ENCODE assay signal across 17 cellular contexts in genomic region chr9:135116371-135116770, GRCh38. TPM values are rescaled to one million over a fixed set of nuclear protein-coding genes. Genes with fewer than 3 reads are reported as not detected.
DNase-seq lines count a peak whose midpoint lies in the region; FAIRE-seq and TF ChIP-seq lines count a peak whose summit lies in the region.
"Had no signal": no experiment of that assay in that cellular context is flagged by ENCODE, and none has a peak within 500 bp of the region (broad histone marks: within the 10 kb centered on the region; RNA-seq: fewer than 3 reads in every experiment).

No MANE protein-coding gene starts in this region.

- H3K27me3 Mint-ChIP-seq in activated naive CD4-positive, alpha-beta T cell treated with anti-CD3 and anti-CD28 coated beads for 36 hours (ENCODE audit: low read depth), result no peaks in the 10 kb centered on the region
- H3K27me3 Mint-ChIP-seq: B cell had no signal

- H4K5ac ChIP-seq in H1 (ENCODE audit: insufficient read length, low read depth, low read length), result no peak overlapping the region

- H4K20me1 ChIP-seq in H1 (replicated peaks in 1 of 2; ENCODE audit: control insufficient read depth in 1 of 2, insufficient read depth in 2 of 2, low read length in 2 of 2), result peaks cover 0 to 4% of the 10 kb centered on the region in 2 experiments

- H3K27me3 ChIP-seq in H1 (replicated peaks in 1 of 4; ENCODE audit: control insufficient read depth in 3 of 4, extremely low read depth in 1 of 4, insufficient read depth in 3 of 4, low read length in 3 of 4), result no peaks in the 10 kb centered on the region
- H3K27me3 ChIP-seq in neuronal stem cell (ENCODE audit: control insufficient read depth in 3 of 3, insufficient read depth in 3 of 3, low read depth in 1 of 3, low read length in 3 of 3), result no peaks in the 10 kb centered on the region

- POLR2A ChIA-PET in H1 (lab: Charles Lee; ENCODE audit: partially characterized antibody), result no interaction called here

- H3K23ac ChIP-seq in H1 (ENCODE audit: insufficient read length) (no peak overlapping the region), neuronal stem cell (ENCODE audit: low read depth, low read length, poor library complexity) (no peak overlapping the region)

- H3K4me2 ChIP-seq in H1 (ENCODE audit: insufficient read depth in 1 of 2, low read depth in 2 of 2, low read length in 2 of 2) (no peak overlapping the region), neuronal stem cell (ENCODE audit: insufficient read depth, low read length, poor library complexity, severe bottlenecking) (no peak overlapping the region)
- H3K4me2 ChIP-seq: A549; BLaER1 treated with 17β-estradiol and CSF1 and Interleukin-3, amounts not matched to agents 10 nM and 100 nM had no signal

- TF ChIP-seq RAD21 in H1 (IDR thresholded peaks at IDR 0.05 in 1 of 2, conservative IDR thresholded peaks at IDR 0.05 in 1 of 2; ENCODE audit: low read depth in 2 of 2, low read length in 2 of 2), result no peak

- H3K27ac Mint-ChIP-seq in activated naive CD4-positive, alpha-beta T cell treated with anti-CD3 and anti-CD28 coated beads for 36 hours, result peak overlapping the region; percentile 13
- H3K27ac Mint-ChIP-seq: B cell; CD8-positive, alpha-beta T cell had no signal

- peaks cover 0 to 18% (median 11%) of the 10 kb centered on the region in 4 experiments; a peak in 6 of 8 replicates for H3K36me3 ChIP-seq in H1 (ENCODE audit: control insufficient read depth in 2 of 4, insufficient read depth in 4 of 4, low read length in 3 of 4)
- H3K36me3 ChIP-seq in neuronal stem cell (replicated peaks in 1 of 2; ENCODE audit: control insufficient read depth in 2 of 2, insufficient read depth in 2 of 2, low read length in 2 of 2), result no peaks in the 10 kb centered on the region
- H3K36me3 ChIP-seq: BLaER1 treated with 17β-estradiol and CSF1 and Interleukin-3, amounts not matched to agents 10 nM and 100 nM had no signal

- TF ChIP-seq POLR2A in H1 (IDR thresholded peaks at IDR 0.05; ENCODE audit: control extremely low read depth in 1 of 2, low read depth in 2 of 2, low read length in 2 of 2), result no peak

- FAIRE-seq in H1 (lab: Jason Lieb, UNC), result no peak
- FAIRE-seq: A549, HTR-8/SVneo had no signal

- H2AFZ ChIP-seq in H1 (ENCODE audit: low read length) (no peak overlapping the region), neuronal stem cell (ENCODE audit: low read length) (no peak overlapping the region)

- H3K4me3 ChIP-seq in H1 (ENCODE audit: extremely low read depth in 1 of 4, insufficient read depth in 2 of 4, low read depth in 3 of 4, low read length in 4 of 4) (no peak overlapping the region), neuronal stem cell (ENCODE audit: low read length in 2 of 2) (no peak overlapping the region)
- H3K4me3 ChIP-seq: A549; BLaER1 treated with 17β-estradiol and CSF1 and Interleukin-3, amounts not matched to agents 10 nM and 100 nM had no signal

- H3K4ac ChIP-seq in H1 (replicated peaks; ENCODE audit: insufficient read length, low read depth, low read length) (peak overlapping the region; percentile 51), neuronal stem cell (ENCODE audit: low read length) (no peak overlapping the region)

- H2AK5ac ChIP-seq in H1 (ENCODE audit: low read depth, low read length) (no peak overlapping the region), neuronal stem cell (ENCODE audit: low read depth, low read length) (peak overlapping the region; percentile 88)

- H3K14ac ChIP-seq in H1 (ENCODE audit: insufficient read length) (no peak overlapping the region), neuronal stem cell (ENCODE audit: low read length) (no peak overlapping the region)

- no peak overlapping the region for H3K4me3 Mint-ChIP-seq in activated naive CD4-positive, alpha-beta T cell treated with anti-CD3 and anti-CD28 coated beads for 36 hours
- H3K4me3 Mint-ChIP-seq: B cell; CD8-positive, alpha-beta T cell; H9 had no signal

- H2BK120ac ChIP-seq in H1 (replicated peaks; ENCODE audit: low read depth, low read length) (no peak overlapping the region), neuronal stem cell (ENCODE audit: low read depth, low read length) (no peak overlapping the region)

- H3K36me3 Mint-ChIP-seq in activated naive CD4-positive, alpha-beta T cell treated with anti-CD3 and anti-CD28 coated beads for 36 hours (ENCODE audit: low read depth), result no peaks in the 10 kb centered on the region
- H3K36me3 Mint-ChIP-seq: CD8-positive, alpha-beta T cell had no signal

- H4K91ac ChIP-seq in H1 (replicated peaks; ENCODE audit: insufficient read length, low read length) (no peak overlapping the region), neuronal stem cell (ENCODE audit: low read depth, low read length, poor library complexity) (no peak overlapping the region)

- H2BK15ac ChIP-seq in H1 (ENCODE audit: low read length) (no peak overlapping the region), neuronal stem cell (ENCODE audit: low read length) (no peak overlapping the region)

- no peaks in the 10 kb centered on the region for H3K23me2 ChIP-seq in H1 (ENCODE audit: low read depth, low read length)

- 84% methylated on average over 4 of the region's 4 CpGs; no CpG with 5 or more reads in 1 of the 2 experiments for WGBS in H1 (ENCODE audit: extremely low coverage in 1 of 2, insufficient coverage in 1 of 2, insufficient read length in 1 of 2, insufficient replicate concordance in 2 of 2, low coverage in 1 of 2, low lambda C conversion rate in 2 of 2, missing lambda C conversion rate in 1 of 2), 2 experiments
- WGBS in neuronal stem cell (ENCODE audit: extremely low coverage in 2 of 2, insufficient read length in 2 of 2, insufficient replicate concordance in 1 of 2), 2 donors, result no CpG with 5 or more reads among the region's 4 CpGs

- H3K56ac ChIP-seq in H1 (replicated peaks; ENCODE audit: insufficient read length, low read depth, low read length), result no peak overlapping the region

- TF ChIP-seq CTCF in H1 (IDR thresholded peaks at IDR 0.05; ENCODE audit: control extremely low read depth in 1 of 3, insufficient read depth in 1 of 3, low read depth in 1 of 3, low read length in 3 of 3), result no peak

- no peaks in the 10 kb centered on the region for H3K9me3 Mint-ChIP-seq in activated naive CD4-positive, alpha-beta T cell treated with anti-CD3 and anti-CD28 coated beads for 36 hours
- H3K9me3 Mint-ChIP-seq: CD8-positive, alpha-beta T cell had no signal

- CTCF ChIA-PET in activated naive CD4-positive, alpha-beta T cell treated with anti-CD3 and anti-CD28 coated beads for 36 hours (lab: Charles Lee), result no interaction called here
- CTCF ChIA-PET in H1 (lab: Charles Lee; ENCODE audit: partially characterized antibody), result interaction anchor here (1.1 to 1.2 kb wide), 3 partner anchors 9 to 22 kb away, joined by 3 read pairs; no protein-coding TSS in a partner anchor

- no peaks in the 10 kb centered on the region; the same call in 1 of the 2 replicates for H3K79me1 ChIP-seq in H1 (ENCODE audit: low read depth, low read length)
- no peaks in the 10 kb centered on the region for H3K79me1 ChIP-seq in neuronal stem cell (ENCODE audit: low read depth, low read length)

- H3K27ac ChIP-seq in H1 (ENCODE audit: low read depth, low read length) (no peak overlapping the region), neuronal stem cell (replicated peaks; ENCODE audit: low read length) (no peak overlapping the region)
- H3K27ac ChIP-seq: 22Rv1; A549; BLaER1 treated with 17β-estradiol and CSF1 and Interleukin-3, amounts not matched to agents 10 nM and 100 nM had no signal

- H2BK5ac ChIP-seq in H1 (ENCODE audit: low read depth, low read length) (no peak overlapping the region), neuronal stem cell (ENCODE audit: low read length) (no peak overlapping the region)

- intact Hi-C loops in activated naive CD4-positive, alpha-beta T cell treated with anti-CD3 and anti-CD28 coated beads for 36 hours (cut with micrococcal nuclease), result no loop called here

- H2BK12ac ChIP-seq in H1 (ENCODE audit: low read depth, low read length), result no peak overlapping the region
- H2BK12ac ChIP-seq in neuronal stem cell (ENCODE audit: low read length), result no peak overlapping the region

- no peak overlapping the region for H3K18ac ChIP-seq in H1 (ENCODE audit: extremely low read depth, low read length)
- H3K18ac ChIP-seq in neuronal stem cell (ENCODE audit: low read length), result no peak overlapping the region

- no peaks in the 10 kb centered on the region for H3K4me1 Mint-ChIP-seq in activated naive CD4-positive, alpha-beta T cell treated with anti-CD3 and anti-CD28 coated beads for 36 hours (ENCODE audit: low read depth)
- H3K4me1 Mint-ChIP-seq: B cell had no signal

- H4K8ac ChIP-seq in H1 (ENCODE audit: extremely low read depth, insufficient read depth, low read length), result no peak overlapping the region
- no peak overlapping the region for H4K8ac ChIP-seq in neuronal stem cell (ENCODE audit: low read depth, low read length)

- H3K9me3 ChIP-seq in H1 (ENCODE audit: insufficient read depth in 2 of 2, low read depth in 1 of 2, low read length in 1 of 2) (peaks cover 0 to 3% of the 10 kb centered on the region in 2 experiments; a peak in 1 of 4 replicates), neuronal stem cell (replicated peaks in 1 of 2; ENCODE audit: control insufficient read depth in 2 of 2, insufficient read depth in 1 of 2, low read depth in 1 of 2, low read length in 2 of 2) (peaks cover 0 to 2% of the 10 kb centered on the region in 2 donors)

- DNase-seq in activated naive CD4-positive, alpha-beta T cell treated with anti-CD3 and anti-CD28 coated beads for 36 hours, result no peak
- no peak for DNase-seq in activated naive CD4-positive, alpha-beta T cell treated with Interleukin-2 at 50 U/mL for 16 hours
- no peak for DNase-seq in H1 (ENCODE audit: low read depth in 1 of 2, low spot score in 2 of 2)
- no peak for DNase-seq in neuronal stem cell (ENCODE audit: low spot score)
- no peak for DNase-seq in occipital lobe (lab: John Stamatoyannopoulos, UW)
- DNase-seq in SIG-M5 treated with dmso at 0.1 percent for 504 hours (lab: John Stamatoyannopoulos, UW; ENCODE audit: unreplicated experiment), result no peak
- DNase-seq in NCI-H2227 treated with DMSO at 0.1 percent for 48 hours (lab: John Stamatoyannopoulos, UW), result no peak
- DNase-seq: Calu3; CD8-positive, alpha-beta T cell; GF-D8; GOT3; H9 had no signal

- TF ChIP-seq EP300 in H1 (IDR thresholded peaks at IDR 0.05; ENCODE audit: borderline replicate concordance in 1 of 2, low read depth in 2 of 2, low read length in 2 of 2), result no peak

- no peaks in the 10 kb centered on the region; a peak in 1 of 4 replicates for H3K79me2 ChIP-seq in H1 (ENCODE audit: control insufficient read depth in 1 of 2, insufficient read depth in 2 of 2, low read length in 2 of 2)

- H3K4me1 ChIP-seq in H1 (replicated peaks in 1 of 4; ENCODE audit: control insufficient read depth in 3 of 4, insufficient read depth in 4 of 4, low read length in 3 of 4) (no peaks in the 10 kb centered on the region), neuronal stem cell (ENCODE audit: control insufficient read depth in 2 of 2, insufficient read depth in 1 of 2, low read depth in 1 of 2, low read length in 2 of 2) (no peaks in the 10 kb centered on the region)
- H3K4me1 ChIP-seq: A549; BLaER1 treated with 17β-estradiol and CSF1 and Interleukin-3, amounts not matched to agents 10 nM and 100 nM had no signal

- no peak overlapping the region for H3K9ac ChIP-seq in H1 (replicated peaks in 1 of 4; ENCODE audit: extremely low read depth in 1 of 4, low read depth in 3 of 4, low read length in 3 of 4)
- no peak overlapping the region for H3K9ac ChIP-seq in neuronal stem cell (ENCODE audit: low read depth, low read length, poor library complexity)
- H3K9ac ChIP-seq: BLaER1 treated with 17β-estradiol and CSF1 and Interleukin-3, amounts not matched to agents 10 nM and 100 nM had no signal

- no peak overlapping the region for H2BK20ac ChIP-seq in H1 (ENCODE audit: low read length)

RNA-seq across cellular contexts. Expression of gene OLFM1, which starts 28.9 kb away (rescaled TPM):
- total RNA-seq in activated naive CD4-positive, alpha-beta T cell treated with anti-CD3 and anti-CD28 coated beads for 36 hours, result not detected
- total RNA-seq in H1 (2021; fragmentation: NEBNext Ultra II Directional; extraction: Animal tissue kit (Norgen Biotek cat#: 25700)), result 47.9 and 53.4 TPM in 2 replicates
- polyA plus RNA-seq in H1 (2011; rRNA removed), result 49.7 and 53.0 TPM in 2 replicates
- 37.8 TPM for polyA plus RNA-seq in H1 (2011; cell fraction: cytosol; rRNA removed)
- polyA plus RNA-seq in H1 (2011; cell fraction: nucleus; rRNA removed), result 42.9 TPM
- 67.7 to 74.9 TPM (median 71.8 TPM) in 4 replicates for polyA plus RNA-seq in H1 (2012, experiment 1 of 2)
- polyA plus RNA-seq in H1 (2012, experiment 2 of 2), result 33.0 TPM
- polyA plus RNA-seq in H1 (2013, experiment 1 of 2), result 44.2 TPM
- 49.5 TPM for polyA plus RNA-seq in H1 (2013, experiment 2 of 2)
- 23.8 and 30.3 TPM in 2 replicates for polyA minus RNA-seq in H1 (2011; rRNA and poly(A)+ RNA removed)
- 18.1 TPM for polyA minus RNA-seq in H1 (2011; cell fraction: cytosol; rRNA and poly(A)+ RNA removed)
- 17.3 TPM for polyA minus RNA-seq in H1 (2011; cell fraction: nucleus; rRNA and poly(A)+ RNA removed)
- 5.8 TPM for polyA plus RNA-seq in neuronal stem cell (2013, experiment 1 of 2)
- polyA plus RNA-seq in neuronal stem cell (2013, experiment 2 of 2), result 5.8 TPM
- 77.8 TPM for total RNA-seq in occipital lobe
- total RNA-seq: B cell; CD8-positive, alpha-beta T cell had no signal

Comparison
In these comparisons a context has a peak if more than half of its experiments do, and no peak if none do; other contexts are left out.
1. RNA of gene OLFM1, which starts 28.9 kb away (total RNA-seq): 77.8 TPM in occipital lobe (single experiment) and 47.9 to 53.4 TPM in H1; not detected in activated naive CD4-positive, alpha-beta T cell treated with anti-CD3 and anti-CD28 coated beads for 36 hours; every median in the first group is over 10 times any median in the second.